6 cellular contexts compared by ENCODE assay signal in the genomic region with DNA sequence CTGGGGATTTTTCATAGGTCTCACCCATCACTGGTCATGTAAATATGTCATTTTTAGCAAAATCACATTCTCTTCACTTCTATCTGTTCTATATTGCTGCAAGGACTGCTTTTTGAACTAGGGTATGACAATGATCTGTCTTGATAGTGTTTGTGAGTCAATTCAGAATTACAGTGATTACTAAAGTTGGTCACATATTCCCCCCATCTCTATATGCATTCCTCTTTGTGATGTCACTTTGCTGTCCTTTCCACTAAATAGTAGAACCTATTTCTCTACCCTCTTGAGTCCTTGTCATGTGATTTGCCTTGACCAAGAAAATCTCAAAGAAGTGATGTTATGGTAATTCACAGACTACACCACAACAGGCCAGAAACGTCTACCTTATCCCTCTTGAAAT.
A peak's percentile ranks its signal among the peaks of the same experiment; 100 is the strongest.
DNase-seq lines count a peak whose midpoint lies in the region; ATAC-seq lines count a peak whose summit lies in the region.
"Not testable (repeated sequence)": the region's sequence is repeated elsewhere in the genome, so short reads cannot be mapped to it uniquely, and the experiment has no call there.

No MANE protein-coding gene starts in this region.

- intact Hi-C loops in activated CD4-positive, alpha-beta T cell treated with anti-CD3 and anti-CD28 coated beads for 36 hours (cut with DNase I, micrococcal nuclease), result not testable (repeated sequence)

- H3K27ac Mint-ChIP-seq in activated CD4-positive, alpha-beta T cell treated with anti-CD3 and anti-CD28 coated beads for 36 hours; activated T-cell treated with anti-CD3 and anti-CD28 coated beads, Interleukin-2, amount 50 U/mL, for 72 hours; activated T-helper 17 cell treated with anti-CD3 and anti-CD28 coated beads, Interleukin-2, amount 50 U/mL, for 72 hours; natural killer cell treated with Interleukin-12 subunit alpha and Interleukin-12 subunit beta and Interleukin-15 and Interleukin-18, amount 100 ng/mL, for 72 hours; stimulated activated effector memory CD8-positive, alpha-beta T cell treated with anti-CD3 and anti-CD28 coated beads, Interleukin-12 subunit alpha, Interleukin-12 subunit beta, amount 100 ng/mL, for 72 hours; stimulated activated naive B cell treated with anti-CD40 and anti-IgM and Interleukin-4, amounts not matched to agents 10 μg/mL and 1 μg/mL and 100 μg/mL, for 72 hours: not testable (repeated sequence)

- H3K36me3 Mint-ChIP-seq in activated CD4-positive, alpha-beta T cell treated with anti-CD3 and anti-CD28 coated beads for 36 hours (ENCODE audit: low read depth); activated T-cell treated with anti-CD3 and anti-CD28 coated beads, Interleukin-2, amount 50 U/mL, for 72 hours (ENCODE audit: insufficient read depth in 2 of 2); activated T-helper 17 cell treated with anti-CD3 and anti-CD28 coated beads, Interleukin-2, amount 50 U/mL, for 72 hours (ENCODE audit: low read depth); natural killer cell treated with Interleukin-12 subunit alpha and Interleukin-12 subunit beta and Interleukin-15 and Interleukin-18, amount 100 ng/mL, for 72 hours; stimulated activated effector memory CD8-positive, alpha-beta T cell treated with anti-CD3 and anti-CD28 coated beads, Interleukin-12 subunit alpha, Interleukin-12 subunit beta, amount 100 ng/mL, for 72 hours; stimulated activated naive B cell treated with anti-CD40 and anti-IgM and Interleukin-4, amounts not matched to agents 10 μg/mL and 1 μg/mL and 100 μg/mL, for 72 hours: not testable (repeated sequence)

- not testable (repeated sequence) for H3K27me3 Mint-ChIP-seq in activated CD4-positive, alpha-beta T cell treated with anti-CD3 and anti-CD28 coated beads for 36 hours; activated T-cell treated with anti-CD3 and anti-CD28 coated beads, Interleukin-2, amount 50 U/mL, for 72 hours (ENCODE audit: low read depth); activated T-helper 17 cell treated with anti-CD3 and anti-CD28 coated beads, Interleukin-2, amount 50 U/mL, for 72 hours; natural killer cell treated with Interleukin-12 subunit alpha and Interleukin-12 subunit beta and Interleukin-15 and Interleukin-18, amount 100 ng/mL, for 72 hours; stimulated activated naive B cell treated with anti-CD40 and anti-IgM and Interleukin-4, amounts not matched to agents 10 μg/mL and 1 μg/mL and 100 μg/mL, for 72 hours

- CTCF ChIA-PET in activated CD4-positive, alpha-beta T cell treated with anti-CD3 and anti-CD28 coated beads for 36 hours (lab: Charles Lee), result not testable (repeated sequence)

- H3K4me1 Mint-ChIP-seq in activated CD4-positive, alpha-beta T cell treated with anti-CD3 and anti-CD28 coated beads for 36 hours; activated T-cell treated with anti-CD3 and anti-CD28 coated beads, Interleukin-2, amount 50 U/mL, for 72 hours (ENCODE audit: low read depth); activated T-helper 17 cell treated with anti-CD3 and anti-CD28 coated beads, Interleukin-2, amount 50 U/mL, for 72 hours; natural killer cell treated with Interleukin-12 subunit alpha and Interleukin-12 subunit beta and Interleukin-15 and Interleukin-18, amount 100 ng/mL, for 72 hours (ENCODE audit: low read depth in 2 of 2); stimulated activated effector memory CD8-positive, alpha-beta T cell treated with anti-CD3 and anti-CD28 coated beads, Interleukin-12 subunit alpha, Interleukin-12 subunit beta, amount 100 ng/mL, for 72 hours; stimulated activated naive B cell treated with anti-CD40 and anti-IgM and Interleukin-4, amounts not matched to agents 10 μg/mL and 1 μg/mL and 100 μg/mL, for 72 hours: not testable (repeated sequence)

- H3K9me3 Mint-ChIP-seq in activated CD4-positive, alpha-beta T cell treated with anti-CD3 and anti-CD28 coated beads for 36 hours (ENCODE audit: low read depth); activated T-cell treated with anti-CD3 and anti-CD28 coated beads, Interleukin-2, amount 50 U/mL, for 72 hours; activated T-helper 17 cell treated with anti-CD3 and anti-CD28 coated beads, Interleukin-2, amount 50 U/mL, for 72 hours; natural killer cell treated with Interleukin-12 subunit alpha and Interleukin-12 subunit beta and Interleukin-15 and Interleukin-18, amount 100 ng/mL, for 72 hours; stimulated activated effector memory CD8-positive, alpha-beta T cell treated with anti-CD3 and anti-CD28 coated beads, Interleukin-12 subunit alpha, Interleukin-12 subunit beta, amount 100 ng/mL, for 72 hours; stimulated activated naive B cell treated with anti-CD40 and anti-IgM and Interleukin-4, amounts not matched to agents 10 μg/mL and 1 μg/mL and 100 μg/mL, for 72 hours: not testable (repeated sequence)

- ATAC-seq in activated CD4-positive, alpha-beta T cell treated with anti-CD3 and anti-CD28 coated beads for 36 hours, result peak; percentile 64
- ATAC-seq in activated T-cell treated with anti-CD3 and anti-CD28 coated beads, Interleukin-2, amount 50 U/mL, for 72 hours (replicated peaks in 1 of 2), result peak; percentile 68 to 88
- ATAC-seq in activated T-helper 17 cell treated with anti-CD3 and anti-CD28 coated beads, Interleukin-2, amount 50 U/mL, for 72 hours (replicated peaks), result peak; percentile 62
- ATAC-seq in natural killer cell treated with Interleukin-12 subunit alpha and Interleukin-12 subunit beta and Interleukin-15 and Interleukin-18, amount 100 ng/mL, for 72 hours, result peak; percentile 45 to 63
- peak; percentile 75 for ATAC-seq in stimulated activated effector memory CD8-positive, alpha-beta T cell treated with anti-CD3 and anti-CD28 coated beads, Interleukin-12 subunit alpha, Interleukin-12 subunit beta, amount 100 ng/mL, for 72 hours
- peak; percentile 29 to 47 for ATAC-seq in stimulated activated naive B cell treated with anti-CD40 and anti-IgM and Interleukin-4, amounts not matched to agents 10 μg/mL and 1 μg/mL and 100 μg/mL, for 72 hours (replicated peaks)

- not testable (repeated sequence) for DNase-seq in activated CD4-positive, alpha-beta T cell treated with anti-CD3 and anti-CD28 coated beads for 36 hours; activated T-cell treated with anti-CD3 and anti-CD28 coated beads, Interleukin-2, amount 50 U/mL, for 72 hours; natural killer cell treated with Interleukin-12 subunit alpha and Interleukin-12 subunit beta and Interleukin-15 and Interleukin-18, amount 100 ng/mL, for 72 hours (ENCODE audit: low spot score); stimulated activated effector memory CD8-positive, alpha-beta T cell treated with anti-CD3 and anti-CD28 coated beads, Interleukin-12 subunit alpha, Interleukin-12 subunit beta, amount 100 ng/mL, for 72 hours (ENCODE audit: low spot score in 2 of 2); stimulated activated naive B cell treated with anti-CD40 and anti-IgM and Interleukin-4, amounts not matched to agents 10 μg/mL and 1 μg/mL and 100 μg/mL, for 72 hours

- not testable (repeated sequence) for H3K4me3 Mint-ChIP-seq in activated CD4-positive, alpha-beta T cell treated with anti-CD3 and anti-CD28 coated beads for 36 hours; activated T-cell treated with anti-CD3 and anti-CD28 coated beads, Interleukin-2, amount 50 U/mL, for 72 hours; activated T-helper 17 cell treated with anti-CD3 and anti-CD28 coated beads, Interleukin-2, amount 50 U/mL, for 72 hours; natural killer cell treated with Interleukin-12 subunit alpha and Interleukin-12 subunit beta and Interleukin-15 and Interleukin-18, amount 100 ng/mL, for 72 hours; stimulated activated effector memory CD8-positive, alpha-beta T cell treated with anti-CD3 and anti-CD28 coated beads, Interleukin-12 subunit alpha, Interleukin-12 subunit beta, amount 100 ng/mL, for 72 hours; stimulated activated naive B cell treated with anti-CD40 and anti-IgM and Interleukin-4, amounts not matched to agents 10 μg/mL and 1 μg/mL and 100 μg/mL, for 72 hours

- POLR2A ChIA-PET in activated CD4-positive, alpha-beta T cell treated with anti-CD3 and anti-CD28 coated beads for 36 hours (lab: Charles Lee), result not testable (repeated sequence)
